ENCODE assay signal across 15 cellular contexts in the genomic region with DNA sequence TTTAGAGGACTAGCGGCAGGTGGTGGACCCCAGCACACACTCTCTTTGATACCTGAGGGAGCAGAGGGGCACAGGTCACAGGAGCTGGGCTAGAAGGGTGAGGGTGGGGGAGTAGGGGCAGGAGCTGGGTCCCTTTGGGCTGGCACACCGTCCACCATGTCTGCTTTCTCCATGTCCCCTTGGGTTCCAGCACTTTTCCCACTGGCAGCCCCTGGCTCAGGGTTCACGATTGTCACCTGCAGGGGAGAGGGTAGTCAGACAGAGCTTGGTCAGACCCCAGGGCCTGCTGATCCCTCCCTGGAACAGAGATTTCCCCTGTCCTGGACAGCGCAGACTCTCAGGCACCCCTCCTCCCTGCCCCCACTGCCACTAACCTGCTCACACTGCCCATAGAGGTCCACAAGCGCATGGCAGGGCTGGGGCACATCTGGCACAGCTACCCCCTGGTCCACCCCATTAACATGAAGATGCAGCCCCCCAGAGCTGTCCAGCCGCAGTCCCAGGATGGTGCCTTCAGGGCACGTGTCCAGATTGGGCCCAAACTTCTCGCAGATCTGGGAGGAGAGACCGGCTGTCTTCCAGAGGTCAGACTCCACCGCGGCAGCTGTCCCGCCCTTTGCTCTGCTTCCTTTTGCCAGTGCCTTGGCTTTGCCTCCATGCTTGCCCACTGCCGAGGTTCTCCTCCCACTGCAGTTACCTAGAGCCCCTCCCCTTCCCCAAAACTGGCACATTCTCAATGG. TPM values are rescaled to one million over a fixed set of nuclear protein-coding genes. Genes with fewer than 3 reads are reported as not detected.
"Had no signal": no experiment of that assay in that cellular context is flagged by ENCODE, and none has a peak within 500 bp of the region (broad histone marks: within the 10 kb centered on the region; RNA-seq: fewer than 3 reads in every experiment).

No MANE protein-coding gene starts in this region.

- H3K9me3 ChIP-seq: body of pancreas, neutrophil, right atrium auricular region, tibial nerve had no signal

- H3K4me3 Mint-ChIP-seq: stimulated activated naive B cell treated with anti-CD40 and anti-IgM and Interleukin-4, amounts not matched to agents 10 μg/mL and 1 μg/mL and 100 μg/mL, for 72 hours had no signal

- H3K27me3 ChIP-seq: body of pancreas, neutrophil, right atrium auricular region, tibial nerve had no signal

- H3K4me3 ChIP-seq: body of pancreas, right atrium auricular region, SK-N-MC, smooth muscle cell, tibial nerve had no signal

- H3K4me2 ChIP-seq: smooth muscle cell had no signal

- ATAC-seq: body of pancreas; effector memory CD8-positive, alpha-beta T cell; left ventricle myocardium superior; stimulated activated naive B cell treated with anti-CD40 and anti-IgM and Interleukin-4, amounts not matched to agents 10 μg/mL and 1 μg/mL and 100 μg/mL, for 72 hours; T-helper 17 cell had no signal

- H3K9me3 Mint-ChIP-seq: central memory CD8-positive, alpha-beta T cell; effector memory CD8-positive, alpha-beta T cell; stimulated activated naive B cell treated with anti-CD40 and anti-IgM and Interleukin-4, amounts not matched to agents 10 μg/mL and 1 μg/mL and 100 μg/mL, for 72 hours had no signal

- DNase-seq: activated CD4-positive, CD25-positive, alpha-beta regulatory T cell; activated T-cell treated with anti-CD3 and anti-CD28 coated beads, Interleukin-2, amount 50 U/mL, for 1 hour; body of pancreas; effector memory CD8-positive, alpha-beta T cell; hippocampal formation; left ventricle myocardium superior; posterior cingulate gyrus; stimulated activated naive B cell treated with anti-CD40 and anti-IgM and Interleukin-4, amounts not matched to agents 10 μg/mL and 1 μg/mL and 100 μg/mL, for 72 hours; T-helper 17 cell had no signal

- H3K27ac Mint-ChIP-seq: stimulated activated naive B cell treated with anti-CD40 and anti-IgM and Interleukin-4, amounts not matched to agents 10 μg/mL and 1 μg/mL and 100 μg/mL, for 72 hours; T-helper 17 cell had no signal

- H3K27me3 Mint-ChIP-seq: central memory CD8-positive, alpha-beta T cell; effector memory CD8-positive, alpha-beta T cell; stimulated activated naive B cell treated with anti-CD40 and anti-IgM and Interleukin-4, amounts not matched to agents 10 μg/mL and 1 μg/mL and 100 μg/mL, for 72 hours; T-helper 17 cell had no signal

- H3K27ac ChIP-seq: body of pancreas, neutrophil, right atrium auricular region, SK-N-MC, tibial nerve had no signal

RNA-seq across cellular contexts. Expression of a gene that starts 23.9 kb away (rescaled TPM):
- total RNA-seq: T-helper 17 cell had no signal
